ENCODE assay signal across 15 cellular contexts in genomic region chr3:127491323-127491722, GRCh38.
DNase-seq lines count a peak whose midpoint lies in the region; ATAC-seq and TF ChIP-seq lines count a peak whose summit lies in the region.
"Had no signal": no experiment of that assay in that cellular context is flagged by ENCODE, and none has a peak within 500 bp of the region (broad histone marks: within the 10 kb centered on the region; RNA-seq: fewer than 3 reads in every experiment).

No MANE protein-coding gene starts in this region.

- no peak for TF ChIP-seq EP300 in esophagus muscularis mucosa (IDR thresholded peaks at IDR 0.05)

- H3K36me3 ChIP-seq in left ventricle myocardium inferior (no peaks in the 10 kb centered on the region), esophagus muscularis mucosa (no peaks in the 10 kb centered on the region), prostate gland (no peaks in the 10 kb centered on the region), colonic mucosa (no peaks in the 10 kb centered on the region)
- H3K36me3 ChIP-seq: BLaER1 had no signal

- H3K9ac ChIP-seq in colonic mucosa (ENCODE audit: low read depth in 2 of 2, low read length in 2 of 2): no peak overlapping the region
- H3K9ac ChIP-seq: BLaER1 had no signal

- H3K4me1 ChIP-seq in left ventricle myocardium inferior: no peaks in the 10 kb centered on the region
- H3K4me1 ChIP-seq in esophagus muscularis mucosa: no peaks in the 10 kb centered on the region
- no peaks in the 10 kb centered on the region for H3K4me1 ChIP-seq in prostate gland (replicated peaks)
- no peaks in the 10 kb centered on the region for H3K4me1 ChIP-seq in colonic mucosa

- TF ChIP-seq POLR2A in esophagus muscularis mucosa (IDR thresholded peaks at IDR 0.05; ENCODE audit: low read depth): no peak
- TF ChIP-seq POLR2A in prostate gland (IDR thresholded peaks at IDR 0.05): no peak

- H3K9me3 ChIP-seq in left ventricle myocardium inferior (replicated peaks) (no peaks in the 10 kb centered on the region), esophagus muscularis mucosa (no peaks in the 10 kb centered on the region), prostate gland (no peaks in the 10 kb centered on the region), colonic mucosa (no peaks in the 10 kb centered on the region)
- H3K9me3 ChIP-seq: BLaER1 had no signal

- DNase-seq in cardiac septum (ENCODE audit: low spot score) (peak; percentile 17), left ventricle myocardium inferior (no peak), esophagus muscularis mucosa (ENCODE audit: extremely low spot score) (peak; percentile 85), osteocyte (ENCODE audit: extremely low spot score, unreplicated experiment) (peak; percentile 48), prostate gland (ENCODE audit: low spot score) (no peak), colonic mucosa (no peak)
- DNase-seq: 8988T; CD4-positive, alpha-beta memory T cell; DMS153; DMS79; GDM1; GOT3 had no signal

- H3K36me3 Mint-ChIP-seq in osteocyte (ENCODE audit: unreplicated experiment): no peaks in the 10 kb centered on the region
- H3K36me3 Mint-ChIP-seq: CD14-positive monocyte; CD4-positive, alpha-beta memory T cell had no signal

- TF ChIP-seq CTCF in left ventricle myocardium inferior (IDR thresholded peaks at IDR 0.05; ENCODE audit: borderline replicate concordance): no peak
- TF ChIP-seq CTCF in esophagus muscularis mucosa (IDR thresholded peaks at IDR 0.05): no peak
- TF ChIP-seq CTCF in osteocyte (IDR thresholded peaks at IDR 0.05): no peak
- TF ChIP-seq CTCF in prostate gland (IDR thresholded peaks at IDR 0.05): no peak
- no peak for TF ChIP-seq CTCF in colonic mucosa (IDR thresholded peaks at IDR 0.05)

- H3K4me1 Mint-ChIP-seq in osteocyte (ENCODE audit: unreplicated experiment): no peaks in the 10 kb centered on the region
- H3K4me1 Mint-ChIP-seq: CD14-positive monocyte; CD4-positive, alpha-beta memory T cell had no signal

- H3K27me3 Mint-ChIP-seq in osteocyte (ENCODE audit: unreplicated experiment): peaks cover 18% of the 10 kb centered on the region

- no peaks in the 10 kb centered on the region for H3K9me3 Mint-ChIP-seq in osteocyte (ENCODE audit: unreplicated experiment)

- ATAC-seq in GM19397 (IDR thresholded peaks at IDR 0.05; ENCODE audit: unreplicated experiment): no peak

- intact Hi-C loops in cardiac septum (cut with DNase I): no loop called here
- intact Hi-C loops in left ventricle myocardium inferior (cut with micrococcal nuclease): no loop called here
- intact Hi-C loops in esophagus muscularis mucosa (cut with DNase I): no loop called here
- intact Hi-C loops in prostate gland (cut with DNase I): no loop called here
- intact Hi-C loops in colonic mucosa (cut with DNase I): no loop called here

- 78% methylated on average over 4 of the region's 4 CpGs for WGBS in esophagus muscularis mucosa
- WGBS in prostate gland: 78% methylated on average over 4 of the region's 4 CpGs

- H3K4me3 ChIP-seq in left ventricle myocardium inferior: no peak overlapping the region
- no peak overlapping the region for H3K4me3 ChIP-seq in esophagus muscularis mucosa
- no peak overlapping the region for H3K4me3 ChIP-seq in prostate gland
- no peak overlapping the region for H3K4me3 ChIP-seq in colonic mucosa
- H3K4me3 ChIP-seq: BLaER1 had no signal

- H3K27ac ChIP-seq in left ventricle myocardium inferior (replicated peaks) (no peak overlapping the region), esophagus muscularis mucosa (replicated peaks in 1 of 4) (no peak overlapping the region), prostate gland (no peak overlapping the region), colonic mucosa (no peak overlapping the region)
- H3K27ac ChIP-seq: BLaER1 had no signal

- H3K27ac Mint-ChIP-seq in osteocyte (ENCODE audit: unreplicated experiment): no peak overlapping the region
- H3K27ac Mint-ChIP-seq: CD14-positive monocyte; CD4-positive, alpha-beta memory T cell had no signal

- H3K27me3 ChIP-seq in left ventricle myocardium inferior (ENCODE audit: low read depth): peaks cover 41% of the 10 kb centered on the region
- peaks cover 0 to 22% (median 0%) of the 10 kb centered on the region in 4 donors for H3K27me3 ChIP-seq in esophagus muscularis mucosa
- peaks cover 2% of the 10 kb centered on the region for H3K27me3 ChIP-seq in prostate gland (replicated peaks; ENCODE audit: insufficient read depth)
- no peaks in the 10 kb centered on the region for H3K27me3 ChIP-seq in colonic mucosa
- H3K27me3 ChIP-seq: BLaER1 had no signal

- no peak overlapping the region for H3K4me3 Mint-ChIP-seq in osteocyte (ENCODE audit: unreplicated experiment)
- H3K4me3 Mint-ChIP-seq: CD14-positive monocyte; CD4-positive, alpha-beta memory T cell had no signal

Comparison
In these comparisons a context has a peak if more than half of its experiments do, and no peak if none do; other contexts are left out.
1. DNase-seq: peak in cardiac septum (single experiment), esophagus muscularis mucosa (single experiment) and osteocyte (single experiment); none in left ventricle myocardium inferior (single experiment), prostate gland (single experiment) and colonic mucosa (single experiment).